In the genomic region with DNA sequence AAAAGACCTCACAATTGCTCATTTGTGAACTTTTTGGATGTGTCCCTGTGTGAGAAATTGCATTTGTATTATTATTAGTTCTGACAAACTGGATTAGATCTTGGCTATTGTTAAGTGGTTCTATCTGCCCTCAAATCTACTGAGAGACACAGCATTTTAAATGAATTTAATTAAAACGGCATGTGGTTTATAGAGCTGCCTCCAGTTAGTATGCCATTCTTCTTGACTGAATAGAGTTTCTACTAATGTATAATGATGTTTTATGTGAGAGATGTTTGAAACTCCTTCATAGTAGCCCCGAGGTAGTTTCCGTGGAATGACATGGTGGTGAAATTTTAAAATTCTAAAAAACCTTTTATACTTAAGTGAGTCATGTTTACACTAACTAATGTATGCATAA, we compare ENCODE assay signal across 28 cellular contexts.
"Had no signal": no experiment of that assay in that cellular context is flagged by ENCODE, and none has a peak within 500 bp of the region (broad histone marks: within the 10 kb centered on the region; RNA-seq: fewer than 3 reads in every experiment).

No MANE protein-coding gene starts in this region.

- H3K4me1 Mint-ChIP-seq: activated CD4-positive, alpha-beta T cell treated with anti-CD3 and anti-CD28 coated beads, Interleukin-2, amount 10 ng/mL, durations not matched to agents 24 days and 14 days; activated naive CD4-positive, alpha-beta T cell treated with anti-CD3 and anti-CD28 coated beads, Interleukin-2, amount 50 U/mL, for 24 hours; activated naive CD8-positive, alpha-beta T cell treated with anti-CD3 and anti-CD28 coated beads, Interleukin-2, amount 10 ng/mL, durations not matched to agents 7 days and 5 days; activated T-helper 17 cell treated with anti-CD3 and anti-CD28 coated beads, Interleukin-2, amount 50 U/mL, for 72 hours; central memory CD8-positive, alpha-beta T cell had no signal

- H3K4me3 ChIP-seq: ascending aorta, cardiac muscle cell, Peyer's patch had no signal

- DNase-seq: activated CD4-positive, alpha-beta T cell treated with anti-CD3 and anti-CD28 coated beads, Interleukin-2, amount 10 ng/mL, durations not matched to agents 24 days and 14 days; activated CD4-positive, alpha-beta T cell treated with anti-CD3 and anti-CD28 coated beads, Interleukin-2, amount 50 U/mL, for 4 hours; activated CD8-positive, alpha-beta T cell treated with anti-CD3 and anti-CD28 coated beads for 36 hours; activated gamma-delta T cell; activated naive CD4-positive, alpha-beta T cell treated with Interleukin-2 at 50 U/mL for 16 hours; activated naive CD8-positive, alpha-beta T cell treated with anti-CD3 and anti-CD28 coated beads, Interleukin-2, amount 10 ng/mL, durations not matched to agents 7 days and 5 days; activated T-cell treated with anti-CD3 and anti-CD28 coated beads, Interleukin-2, amount 50 U/mL, for 1 hour; activated T-cell treated with anti-CD3 and anti-CD28 coated beads, Interleukin-2, amount 50 U/mL, for 72 hours; amygdala; NCI-H1092 treated with DMSO at 0.1 percent for 48 hours; NCI-H1417; NCI-H1694; NCI-H1930; NCI-H2081 treated with DMSO at 0.1 percent for 48 hours; NCI-H345; NCI-H524 treated with DMSO at 0.1 percent for 48 hours; NCI-H748 treated with DMSO at 0.1 percent for 48 hours; NK-92 treated with Interleukin-12 subunit alpha and Interleukin-12 subunit beta, amount 100 ng/mL, for 24 hours; PC-3; Peyer's patch; Right ventricle myocardium superior; T1000 had no signal

- H3K27ac Mint-ChIP-seq: activated CD4-positive, alpha-beta T cell treated with anti-CD3 and anti-CD28 coated beads, Interleukin-2, amount 10 ng/mL, durations not matched to agents 24 days and 14 days; activated CD8-positive, alpha-beta T cell treated with anti-CD3 and anti-CD28 coated beads for 36 hours; activated naive CD4-positive, alpha-beta T cell treated with anti-CD3 and anti-CD28 coated beads, Interleukin-2, amount 50 U/mL, for 24 hours; activated naive CD8-positive, alpha-beta T cell treated with anti-CD3 and anti-CD28 coated beads, Interleukin-2, amount 10 ng/mL, durations not matched to agents 7 days and 5 days; activated T-cell treated with anti-CD3 and anti-CD28 coated beads, Interleukin-2, amount 50 U/mL, for 72 hours; activated T-helper 17 cell treated with anti-CD3 and anti-CD28 coated beads, Interleukin-2, amount 50 U/mL, for 72 hours had no signal

- H3K9me3 ChIP-seq: ascending aorta had no signal

- H3K27ac ChIP-seq: ascending aorta, cardiac muscle cell, KMS-11, Peyer's patch had no signal

- H3K4me3 Mint-ChIP-seq: activated CD4-positive, alpha-beta T cell treated with anti-CD3 and anti-CD28 coated beads, Interleukin-2, amount 10 ng/mL, durations not matched to agents 24 days and 14 days; activated CD8-positive, alpha-beta T cell treated with anti-CD3 and anti-CD28 coated beads for 36 hours; activated naive CD4-positive, alpha-beta T cell treated with anti-CD3 and anti-CD28 coated beads, Interleukin-2, amount 50 U/mL, for 24 hours; activated naive CD8-positive, alpha-beta T cell treated with anti-CD3 and anti-CD28 coated beads, Interleukin-2, amount 10 ng/mL, durations not matched to agents 7 days and 5 days; activated T-cell treated with anti-CD3 and anti-CD28 coated beads, Interleukin-2, amount 50 U/mL, for 72 hours; activated T-helper 17 cell treated with anti-CD3 and anti-CD28 coated beads, Interleukin-2, amount 50 U/mL, for 72 hours; central memory CD8-positive, alpha-beta T cell had no signal

- H3K36me3 Mint-ChIP-seq: activated naive CD4-positive, alpha-beta T cell treated with anti-CD3 and anti-CD28 coated beads, Interleukin-2, amount 50 U/mL, for 24 hours; activated naive CD8-positive, alpha-beta T cell treated with anti-CD3 and anti-CD28 coated beads, Interleukin-2, amount 10 ng/mL, durations not matched to agents 7 days and 5 days had no signal

- H3K36me3 ChIP-seq: ascending aorta, cardiac muscle cell, Peyer's patch had no signal

- H3K27me3 Mint-ChIP-seq: activated naive CD8-positive, alpha-beta T cell treated with anti-CD3 and anti-CD28 coated beads, Interleukin-2, amount 10 ng/mL, durations not matched to agents 7 days and 5 days had no signal

- ATAC-seq: activated CD8-positive, alpha-beta T cell treated with anti-CD3 and anti-CD28 coated beads for 36 hours; activated T-cell treated with anti-CD3 and anti-CD28 coated beads, Interleukin-2, amount 50 U/mL, for 72 hours; activated T-helper 17 cell treated with anti-CD3 and anti-CD28 coated beads, Interleukin-2, amount 50 U/mL, for 72 hours; PC-3 had no signal

- H3K9ac ChIP-seq: KMS-11 had no signal

- H3K9me3 Mint-ChIP-seq: activated CD4-positive, alpha-beta T cell treated with anti-CD3 and anti-CD28 coated beads, Interleukin-2, amount 10 ng/mL, durations not matched to agents 24 days and 14 days; activated CD8-positive, alpha-beta T cell treated with anti-CD3 and anti-CD28 coated beads for 36 hours; activated naive CD8-positive, alpha-beta T cell treated with anti-CD3 and anti-CD28 coated beads, Interleukin-2, amount 10 ng/mL, durations not matched to agents 7 days and 5 days; central memory CD8-positive, alpha-beta T cell had no signal
